11 cellular contexts compared by ENCODE assay signal in genomic region chr13:44402902-44403719, GRCh38. TPM values are rescaled to one million over a fixed set of nuclear protein-coding genes. Genes with fewer than 3 reads are reported as not detected.
DNase-seq lines count a peak whose midpoint lies in the region; ATAC-seq and TF ChIP-seq lines count a peak whose summit lies in the region.
"Had no signal": no experiment of that assay in that cellular context is flagged by ENCODE, and none has a peak within 500 bp of the region (broad histone marks: within the 10 kb centered on the region; RNA-seq: fewer than 3 reads in every experiment).

No MANE protein-coding gene starts in this region.

- H3K27ac ChIP-seq in GM23338 (ENCODE audit: low read depth): peak overlapping the region; percentile 70; the same call in 1 of the 2 replicates
- peak overlapping the region; percentile 78 for H3K27ac ChIP-seq in hepatocyte

- 0 out of 2 replicates have a peak, but pooled peaks cover 2% of the 10 kb centered on the region for H3F3A ChIP-seq in GM23338 (replicated peaks; ENCODE audit: low read depth)

- no peaks in the 10 kb centered on the region for H3K9me3 Mint-ChIP-seq in GM23338
- H3K9me3 Mint-ChIP-seq in progenitor cell of endocrine pancreas (ENCODE audit: low read depth): no peaks in the 10 kb centered on the region

- H3K27me3 ChIP-seq in GM23338 (ENCODE audit: insufficient read depth) (no peaks in the 10 kb centered on the region), hepatocyte (no peaks in the 10 kb centered on the region)

- H3K9me3 ChIP-seq in hepatocyte (ENCODE audit: low read depth): no peaks in the 10 kb centered on the region

- H3K79me2 ChIP-seq in GM23338 (replicated peaks; ENCODE audit: insufficient read depth) (no peaks in the 10 kb centered on the region), hepatocyte (no peaks in the 10 kb centered on the region)

- H3K36me3 ChIP-seq in GM23338 (ENCODE audit: insufficient read depth) (no peaks in the 10 kb centered on the region), hepatocyte (replicated peaks; ENCODE audit: insufficient read depth, low read depth) (no peaks in the 10 kb centered on the region)

- H3K27ac Mint-ChIP-seq in GM23338 (peak overlapping the region; percentile 24; the same call in 1 of the 2 replicates), progenitor cell of endocrine pancreas (peak overlapping the region; percentile 75)

- H3K36me3 Mint-ChIP-seq in GM23338 (ENCODE audit: low read depth): no peaks in the 10 kb centered on the region
- H3K36me3 Mint-ChIP-seq in progenitor cell of endocrine pancreas (ENCODE audit: insufficient read depth): no peaks in the 10 kb centered on the region

- H3K4me1 ChIP-seq in GM23338 (ENCODE audit: insufficient read depth): peaks cover 69% of the 10 kb centered on the region
- peaks cover 38% of the 10 kb centered on the region for H3K4me1 ChIP-seq in hepatocyte (ENCODE audit: insufficient read depth)

- peaks cover 65% of the 10 kb centered on the region for H3K4me1 Mint-ChIP-seq in GM23338
- H3K4me1 Mint-ChIP-seq in progenitor cell of endocrine pancreas (ENCODE audit: low read depth): peaks cover 44% of the 10 kb centered on the region

- intact Hi-C loops in Right ventricle myocardium superior (cut with DNase I): no loop called here

- TF ChIP-seq CTCF in GM23338 (conservative IDR thresholded peaks at IDR 0.05; ENCODE audit: low read depth in 2 of 2) (no peak), hepatocyte (IDR thresholded peaks at IDR 0.05; ENCODE audit: poor library complexity) (no peak), progenitor cell of endocrine pancreas (IDR thresholded peaks at IDR 0.05; ENCODE audit: unreplicated experiment) (no peak)

- 56% methylated on average over 17 of the region's 17 CpGs for WGBS in hepatocyte (ENCODE audit: low lambda C conversion rate, missing lambda C conversion rate)

- H3K4me3 ChIP-seq in GM23338: peak overlapping the region; percentile 41
- no peak overlapping the region for H3K4me3 ChIP-seq in hepatocyte

- no peaks in the 10 kb centered on the region for H3K9me2 ChIP-seq in GM23338 (ENCODE audit: insufficient read depth)
- no peaks in the 10 kb centered on the region for H3K9me2 ChIP-seq in hepatocyte (replicated peaks; ENCODE audit: insufficient read depth)

- H2AFZ ChIP-seq in GM23338 (peak overlapping the region; percentile 94), hepatocyte (peak overlapping the region; percentile 9)

- peak overlapping the region; percentile 47; the same call in 2 of the 3 replicates for H3K4me3 Mint-ChIP-seq in GM23338
- H3K4me3 Mint-ChIP-seq in progenitor cell of endocrine pancreas (ENCODE audit: low read depth): peak overlapping the region; percentile 7

- peak; percentile 20 for ATAC-seq in GM23338
- ATAC-seq in GM21737 (IDR thresholded peaks at IDR 0.05; ENCODE audit: unreplicated experiment): no peak
- no peak for ATAC-seq in Right ventricle myocardium superior (ENCODE audit: poor library complexity)

- DNase-seq in GM23338 (ENCODE audit: low spot score) (peak; percentile 29), NCI-H2029 treated with DMSO at 0.1 percent for 48 hours (lab: John Stamatoyannopoulos, UW) (peak; percentile 45), hepatocyte (ENCODE audit: low spot score) (no peak), progenitor cell of endocrine pancreas (ENCODE audit: low spot score, unreplicated experiment) (no peak), dedifferentiated amniotic fluid mesenchymal stem cell (ENCODE audit: extremely low spot score) (no peak), Right ventricle myocardium superior (no peak), HCEC 1CT (no peak)
- DNase-seq: effector CD8-positive, alpha-beta T cell; glutamatergic neuron had no signal

- no peaks in the 10 kb centered on the region for H4K20me1 ChIP-seq in GM23338 (replicated peaks; ENCODE audit: insufficient read depth)
- H4K20me1 ChIP-seq in hepatocyte (ENCODE audit: insufficient read depth, poor library complexity, severe bottlenecking): no peaks in the 10 kb centered on the region

- H3K27me3 Mint-ChIP-seq in GM23338 (ENCODE audit: insufficient read depth, low read depth, poor library complexity) (peaks cover 5% of the 10 kb centered on the region), progenitor cell of endocrine pancreas (peaks cover 6% of the 10 kb centered on the region)

- H3K4me2 ChIP-seq in GM23338: peak overlapping the region; percentile 85
- peak overlapping the region; percentile 65 for H3K4me2 ChIP-seq in hepatocyte

TF ChIP-seq in GM23338, 12 proteins besides CTCF, POLR2A, EP300 and RAD21 (continues in another document):
- TF ChIP-seq ZNF331 (CRISPR knock-in tag; IDR thresholded peaks at IDR 0.05; ENCODE audit: low read depth) (no peak), CREB1 (CRISPR knock-in tag; IDR thresholded peaks at IDR 0.05; ENCODE audit: low read depth) (no peak), ZNF462 (CRISPR knock-in tag; IDR thresholded peaks at IDR 0.05) (no peak), ZNF114 (CRISPR knock-in tag; IDR thresholded peaks at IDR 0.05) (no peak), ETS1 (IDR thresholded peaks at IDR 0.05) (no peak), POLR2AphosphoS5 (IDR thresholded peaks at IDR 0.05; ENCODE audit: low read depth) (no peak), NANOG (IDR thresholded peaks at IDR 0.05; ENCODE audit: borderline replicate concordance) (no peak)

RNA-seq across cellular contexts. Expression of gene SERP2, which starts 29.5 kb away (rescaled TPM):
- 0.59 and 3.4 TPM in 2 replicates for total RNA-seq in GM23338 (2014; rRNA removed; shearing (Covaris generic))
- polyA plus RNA-seq in GM23338 (2016; fragmentation: Nextera tagmentation; extraction: Ambion mirVana) (2.9 and 3.4 TPM in 2 replicates), hepatocyte (7.7 and 7.9 TPM in 2 replicates)
- total RNA-seq in hepatocyte (1.8 and 4.3 TPM in 2 replicates), progenitor cell of endocrine pancreas (6.3 and 6.8 TPM in 2 replicates), Right ventricle myocardium superior (12.4 TPM)
- total RNA-seq: T-helper 2 cell treated with Interferon-gamma antibody and Interleukin-4, amounts not matched to agents 100 ng/mL and 5 ng/mL, for 36 hours had no signal

Comparison
In these comparisons a context has a peak if more than half of its experiments do, and no peak if none do; other contexts are left out.
1. DNase-seq: peak in GM23338 (single experiment) and NCI-H2029 treated with DMSO at 0.1 percent for 48 hours (single experiment); none in hepatocyte (single experiment), progenitor cell of endocrine pancreas (single experiment), dedifferentiated amniotic fluid mesenchymal stem cell (single experiment), Right ventricle myocardium superior (single experiment) and HCEC 1CT (single experiment).